In the genomic region with DNA sequence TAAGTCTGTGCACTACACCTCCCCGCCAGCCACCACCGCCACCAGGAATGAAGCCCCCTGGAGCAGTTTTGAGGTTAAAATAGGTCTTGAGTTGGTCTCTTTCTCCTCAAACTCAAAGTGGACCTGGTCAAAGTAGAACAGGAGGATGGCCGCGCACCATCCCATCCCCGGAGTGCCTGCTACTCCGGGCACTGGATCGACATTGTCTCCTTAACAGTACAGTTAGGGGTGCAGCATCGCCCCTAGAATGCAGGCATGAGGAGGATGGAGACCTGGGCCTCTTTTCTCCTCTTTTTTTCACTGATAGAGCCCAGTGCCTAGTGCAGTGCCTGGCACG, we compare ENCODE assay signal across 31 cellular contexts.
A peak's percentile ranks its signal among the peaks of the same experiment; 100 is the strongest.
DNase-seq lines count a peak whose midpoint lies in the region; ATAC-seq and TF ChIP-seq lines count a peak whose summit lies in the region.
"Had no signal": no experiment of that assay in that cellular context is flagged by ENCODE, and none has a peak within 500 bp of the region (broad histone marks: within the 10 kb centered on the region; RNA-seq: fewer than 3 reads in every experiment).

No MANE protein-coding gene starts in this region.

- no peak overlapping the region for H3K4me3 Mint-ChIP-seq in natural killer cell treated with Interleukin-12 subunit alpha and Interleukin-12 subunit beta and Interleukin-15 and Interleukin-18, amount 100 ng/mL, for 72 hours
- H3K4me3 Mint-ChIP-seq in natural killer cell: no peak overlapping the region
- H3K4me3 Mint-ChIP-seq: B cell; CD14-positive monocyte; CD4-positive, alpha-beta memory T cell; CD4-positive, alpha-beta T cell; CD8-positive, alpha-beta memory T cell; CD8-positive, alpha-beta T cell had no signal

- WGBS in neuronal stem cell (ENCODE audit: extremely low coverage in 2 of 2, insufficient read length in 2 of 2, insufficient replicate concordance in 1 of 2), 2 donors: no CpG with 5 or more reads among the region's 9 CpGs

- H3K27ac Mint-ChIP-seq in natural killer cell treated with Interleukin-12 subunit alpha and Interleukin-12 subunit beta and Interleukin-15 and Interleukin-18, amount 100 ng/mL, for 72 hours: no peak overlapping the region
- H3K27ac Mint-ChIP-seq in natural killer cell: no peak overlapping the region
- H3K27ac Mint-ChIP-seq: B cell; CD14-positive monocyte; CD4-positive, alpha-beta T cell; CD8-positive, alpha-beta memory T cell; CD8-positive, alpha-beta T cell had no signal

- peak; percentile 37 for DNase-seq in natural killer cell treated with Interleukin-12 subunit alpha and Interleukin-12 subunit beta and Interleukin-15 and Interleukin-18, amount 100 ng/mL, for 72 hours (ENCODE audit: low spot score)
- DNase-seq in natural killer cell (no peak), neuronal stem cell (ENCODE audit: low spot score) (no peak), SJCRH30 (no peak)
- DNase-seq: 8988T; ACHN; AML-193; BE2C; C1 segment of cervical spinal cord; Caco-2; Calu3; CD4-positive, alpha-beta memory T cell; CD4-positive, alpha-beta T cell; CD4-positive, CD25-positive, alpha-beta regulatory T cell; CD8-positive, alpha-beta memory T cell; CD8-positive, alpha-beta T cell; COR-L47; DMS 273 treated with DMSO at 0.1 percent for 48 hours; DMS153; DMS53; DMS79; DMS79 treated with DMSO at 0.1 percent for 48 hours; DND-41; EL had no signal

- no peaks in the 10 kb centered on the region for H3K9me3 Mint-ChIP-seq in natural killer cell treated with Interleukin-12 subunit alpha and Interleukin-12 subunit beta and Interleukin-15 and Interleukin-18, amount 100 ng/mL, for 72 hours
- no peaks in the 10 kb centered on the region for H3K9me3 Mint-ChIP-seq in natural killer cell
- H3K9me3 Mint-ChIP-seq: CD4-positive, alpha-beta T cell; CD8-positive, alpha-beta memory T cell; CD8-positive, alpha-beta T cell had no signal

- H3K14ac ChIP-seq in neuronal stem cell (ENCODE audit: low read length): no peak overlapping the region

- H3K4me2 ChIP-seq in neuronal stem cell (ENCODE audit: insufficient read depth, low read length, poor library complexity, severe bottlenecking): no peak overlapping the region
- H3K4me2 ChIP-seq: A549; BLaER1; BLaER1 treated with 17β-estradiol and CSF1 and Interleukin-3, amounts not matched to agents 10 nM and 100 nM had no signal

- no peak overlapping the region for H2BK5ac ChIP-seq in neuronal stem cell (ENCODE audit: low read length)

- no peak overlapping the region for H4K91ac ChIP-seq in neuronal stem cell (ENCODE audit: low read depth, low read length, poor library complexity)

- H3K9ac ChIP-seq in neuronal stem cell (ENCODE audit: low read depth, low read length, poor library complexity): no peak overlapping the region
- H3K9ac ChIP-seq: BLaER1; BLaER1 treated with 17β-estradiol and CSF1 and Interleukin-3, amounts not matched to agents 10 nM and 100 nM had no signal

- no peak overlapping the region for H2AFZ ChIP-seq in neuronal stem cell (ENCODE audit: low read length)

- ATAC-seq in natural killer cell treated with Interleukin-12 subunit alpha and Interleukin-12 subunit beta and Interleukin-15 and Interleukin-18, amount 100 ng/mL, for 72 hours: no peak
- ATAC-seq in natural killer cell: no peak
- ATAC-seq: A549; CD8-positive, alpha-beta T cell had no signal

- peak overlapping the region; percentile 8 for H2AK5ac ChIP-seq in neuronal stem cell (ENCODE audit: low read depth, low read length)

- no peak overlapping the region for H3K4ac ChIP-seq in neuronal stem cell (ENCODE audit: low read length)

- peaks cover 0 to 5% (median 0%) of the 10 kb centered on the region in 3 experiments for H3K27me3 ChIP-seq in neuronal stem cell (ENCODE audit: control insufficient read depth in 3 of 3, insufficient read depth in 3 of 3, low read depth in 1 of 3, low read length in 3 of 3)
- no peaks in the 10 kb centered on the region for H3K27me3 ChIP-seq in SJCRH30
- H3K27me3 ChIP-seq: BE2C; BLaER1; BLaER1 treated with 17β-estradiol and CSF1 and Interleukin-3, amounts not matched to agents 10 nM and 100 nM had no signal

- H3K27ac ChIP-seq in neuronal stem cell (replicated peaks; ENCODE audit: low read length) (no peak overlapping the region), SJCRH30 (no peak overlapping the region)
- H3K27ac ChIP-seq: 22Rv1; A549; BLaER1; BLaER1 treated with 17β-estradiol and CSF1 and Interleukin-3, amounts not matched to agents 10 nM and 100 nM; C4-2B had no signal

- peaks cover 14 to 20% of the 10 kb centered on the region in 2 donors for H3K4me1 Mint-ChIP-seq in natural killer cell treated with Interleukin-12 subunit alpha and Interleukin-12 subunit beta and Interleukin-15 and Interleukin-18, amount 100 ng/mL, for 72 hours (ENCODE audit: low read depth in 2 of 2)
- H3K4me1 Mint-ChIP-seq in natural killer cell: peaks cover 0 to 20% of the 10 kb centered on the region in 2 donors

- no peak overlapping the region for H2BK12ac ChIP-seq in neuronal stem cell (ENCODE audit: low read length)

- H2BK120ac ChIP-seq in neuronal stem cell (ENCODE audit: low read depth, low read length): no peak overlapping the region

- H3K4me3 ChIP-seq in neuronal stem cell (ENCODE audit: low read length in 2 of 2): no peak overlapping the region
- H3K4me3 ChIP-seq in SJCRH30: no peak overlapping the region
- H3K4me3 ChIP-seq: A549; BLaER1; BLaER1 treated with 17β-estradiol and CSF1 and Interleukin-3, amounts not matched to agents 10 nM and 100 nM had no signal

- H3K9me3 ChIP-seq in neuronal stem cell (replicated peaks in 1 of 2; ENCODE audit: control insufficient read depth in 2 of 2, insufficient read depth in 1 of 2, low read depth in 1 of 2, low read length in 2 of 2): peaks cover 2 to 3% of the 10 kb centered on the region in 2 donors
- H3K9me3 ChIP-seq in SJCRH30 (replicated peaks): no peaks in the 10 kb centered on the region
- H3K9me3 ChIP-seq: A549, BE2C, BLaER1, Caco-2 had no signal

- H3K18ac ChIP-seq in neuronal stem cell (ENCODE audit: low read length): no peak overlapping the region

- H3K36me3 ChIP-seq in neuronal stem cell (replicated peaks in 1 of 2; ENCODE audit: control insufficient read depth in 2 of 2, insufficient read depth in 2 of 2, low read length in 2 of 2) (no peaks in the 10 kb centered on the region), SJCRH30 (no peaks in the 10 kb centered on the region)
- H3K36me3 ChIP-seq: BE2C; BLaER1; BLaER1 treated with 17β-estradiol and CSF1 and Interleukin-3, amounts not matched to agents 10 nM and 100 nM had no signal

- TF ChIP-seq CTCF in natural killer cell (IDR thresholded peaks at IDR 0.05): no peak

- no peaks in the 10 kb centered on the region for H3K36me3 Mint-ChIP-seq in natural killer cell treated with Interleukin-12 subunit alpha and Interleukin-12 subunit beta and Interleukin-15 and Interleukin-18, amount 100 ng/mL, for 72 hours
- no peaks in the 10 kb centered on the region for H3K36me3 Mint-ChIP-seq in natural killer cell
- H3K36me3 Mint-ChIP-seq: CD14-positive monocyte; CD4-positive, alpha-beta memory T cell; CD4-positive, CD25-positive, alpha-beta regulatory T cell; CD8-positive, alpha-beta memory T cell; CD8-positive, alpha-beta T cell had no signal

- no peak overlapping the region for H2BK15ac ChIP-seq in neuronal stem cell (ENCODE audit: low read length)

- peaks cover 3 to 8% of the 10 kb centered on the region in 2 donors for H3K4me1 ChIP-seq in neuronal stem cell (ENCODE audit: control insufficient read depth in 2 of 2, insufficient read depth in 1 of 2, low read depth in 1 of 2, low read length in 2 of 2)
- no peaks in the 10 kb centered on the region for H3K4me1 ChIP-seq in SJCRH30
- H3K4me1 ChIP-seq: A549, BE2C had no signal

- intact Hi-C loops in natural killer cell (cut with micrococcal nuclease): no loop called here

- H4K8ac ChIP-seq in neuronal stem cell (ENCODE audit: low read depth, low read length): no peak overlapping the region

- H3K27me3 Mint-ChIP-seq in natural killer cell treated with Interleukin-12 subunit alpha and Interleukin-12 subunit beta and Interleukin-15 and Interleukin-18, amount 100 ng/mL, for 72 hours: peaks cover 8 to 12% of the 10 kb centered on the region in 2 donors
- H3K27me3 Mint-ChIP-seq in natural killer cell (ENCODE audit: low read depth in 2 of 2): peaks cover 0 to 15% of the 10 kb centered on the region in 2 donors
- H3K27me3 Mint-ChIP-seq: CD4-positive, alpha-beta T cell had no signal

- no peak overlapping the region for H3K23ac ChIP-seq in neuronal stem cell (ENCODE audit: low read depth, low read length, poor library complexity)

- H3K79me1 ChIP-seq in neuronal stem cell (ENCODE audit: low read depth, low read length): no peaks in the 10 kb centered on the region
